In the genomic region with DNA sequence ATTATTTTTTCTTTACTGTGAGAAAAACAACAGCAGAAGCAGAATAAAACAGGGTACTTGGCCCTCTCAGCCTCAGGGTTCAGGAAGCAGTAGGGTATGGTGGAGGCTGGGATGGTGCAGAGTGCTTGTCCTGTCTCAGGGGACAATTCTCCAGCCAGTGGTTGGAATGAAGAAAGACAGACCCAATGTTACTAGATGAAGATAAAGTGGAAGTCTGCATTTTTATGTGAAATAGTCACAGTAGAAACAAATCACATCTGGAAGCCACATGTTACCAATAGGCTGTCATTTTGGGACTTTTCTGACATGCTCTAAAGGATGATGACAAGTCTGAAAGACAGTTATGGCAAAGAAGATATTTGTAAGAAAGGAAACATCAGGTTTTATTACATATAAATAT, we compare ENCODE assay signal across 15 cellular contexts. TPM values are rescaled to one million over a fixed set of nuclear protein-coding genes. Genes with fewer than 3 reads are reported as not detected.
A peak's percentile ranks its signal among the peaks of the same experiment; 100 is the strongest.
DNase-seq lines count a peak whose midpoint lies in the region; ATAC-seq, FAIRE-seq and TF ChIP-seq lines count a peak whose summit lies in the region.
"Had no signal": no experiment of that assay in that cellular context is flagged by ENCODE, and none has a peak within 500 bp of the region (broad histone marks: within the 10 kb centered on the region; RNA-seq: fewer than 3 reads in every experiment).

No MANE protein-coding gene starts in this region.

- TF ChIP-seq CTCF in CD4-positive, alpha-beta T cell (IDR thresholded peaks at IDR 0.05): no peak
- TF ChIP-seq CTCF in fibroblast of pulmonary artery (IDR thresholded peaks at IDR 0.05; ENCODE audit: low read length, missing control alignments) (no peak), nephron (IDR thresholded peaks at IDR 0.05; ENCODE audit: unreplicated experiment in 3 of 3) (no peak), kidney (IDR thresholded peaks at IDR 0.05; ENCODE audit: borderline replicate concordance, extremely low read depth, insufficient read depth) (no peak)

- DNase-seq in CD4-positive, alpha-beta T cell: no peak
- DNase-seq in RPMI7951 (ENCODE audit: low read depth) (peak; percentile 76), fibroblast of pulmonary artery (ENCODE audit: low read depth) (peak; percentile 47), kidney (no peak), NCI-H187 treated with DMSO at 0.1 percent for 48 hours (lab: John Stamatoyannopoulos, UW) (no peak)
- no peak for DNase-seq in activated CD8-positive, alpha-beta memory T cell treated with anti-CD3 and anti-CD28 coated beads, Interleukin-2, amount 50 U/mL, for 48 hours
- DNase-seq: adrenal gland, dorsolateral prefrontal cortex, head of caudate nucleus, NCI-H1694 treated with DMSO at 0.1 percent for 48 hours had no signal

- H3K27me3 Mint-ChIP-seq in CD4-positive, alpha-beta T cell: no peaks in the 10 kb centered on the region
- no peaks in the 10 kb centered on the region for H3K27me3 Mint-ChIP-seq in nephron (ENCODE audit: low read depth)

- no peaks in the 10 kb centered on the region for H3K27me3 ChIP-seq in CD4-positive, alpha-beta T cell (ENCODE audit: control insufficient read depth, insufficient read depth, low read length)
- H3K27me3 ChIP-seq: adrenal gland, dorsolateral prefrontal cortex had no signal

- intact Hi-C loops in CD4-positive, alpha-beta T cell (cut with DNase I, micrococcal nuclease): no loop called here
- intact Hi-C loops in kidney (cut with DNase I): no loop called here

- no peak overlapping the region for H3K27ac ChIP-seq in CD4-positive, alpha-beta T cell (ENCODE audit: low read depth, low read length)
- H3K27ac ChIP-seq in kidney (ENCODE audit: low read depth in 2 of 2, low read length in 2 of 2): no peak overlapping the region
- H3K27ac ChIP-seq: adrenal gland, dorsolateral prefrontal cortex, RWPE1, thoracic aorta had no signal

- H3K36me3 Mint-ChIP-seq in CD4-positive, alpha-beta T cell (ENCODE audit: low read depth): peaks cover 19% of the 10 kb centered on the region
- H3K36me3 Mint-ChIP-seq in nephron (ENCODE audit: low read depth): peaks cover 18% of the 10 kb centered on the region

- no peaks in the 10 kb centered on the region for H3K4me1 ChIP-seq in kidney (ENCODE audit: control insufficient read depth in 1 of 2, insufficient read depth in 1 of 2, low read depth in 1 of 2, low read length in 2 of 2)
- H3K4me1 ChIP-seq: adrenal gland had no signal

- H3K4me3 ChIP-seq in fibroblast of pulmonary artery (replicated peaks; ENCODE audit: low read depth, low read length) (no peak overlapping the region), kidney (ENCODE audit: low read length in 2 of 2) (no peak overlapping the region)
- H3K4me3 ChIP-seq: adrenal gland, dorsolateral prefrontal cortex, K562, thoracic aorta had no signal

- H3K4me3 Mint-ChIP-seq in CD4-positive, alpha-beta T cell: no peak overlapping the region
- H3K4me3 Mint-ChIP-seq in nephron: no peak overlapping the region

- H3K9ac ChIP-seq in kidney (ENCODE audit: low read length in 2 of 2): no peak overlapping the region

- H3K4me1 Mint-ChIP-seq in CD4-positive, alpha-beta T cell (ENCODE audit: low read depth): peaks cover 45% of the 10 kb centered on the region
- peaks cover 44% of the 10 kb centered on the region for H3K4me1 Mint-ChIP-seq in nephron

- H3K9me3 ChIP-seq in CD4-positive, alpha-beta T cell (ENCODE audit: control insufficient read depth, low read length): no peaks in the 10 kb centered on the region
- H3K9me3 ChIP-seq in kidney (ENCODE audit: control insufficient read depth in 1 of 2, low read length in 2 of 2): no peaks in the 10 kb centered on the region
- H3K9me3 ChIP-seq: adrenal gland, thoracic aorta had no signal

- no peak for ATAC-seq in CD4-positive, alpha-beta T cell (ENCODE audit: poor library complexity)
- no peak for ATAC-seq in GM19397 (IDR thresholded peaks at IDR 0.05; ENCODE audit: unreplicated experiment)
- ATAC-seq: K562 had no signal

- H3K27ac Mint-ChIP-seq in CD4-positive, alpha-beta T cell: peak overlapping the region; percentile 70
- H3K27ac Mint-ChIP-seq in nephron: peak overlapping the region in 2 of 3 experiments; percentile 32 to 72

- no peaks in the 10 kb centered on the region for H3K36me3 ChIP-seq in kidney (ENCODE audit: control insufficient read depth in 1 of 2, insufficient read depth in 2 of 2, low read length in 2 of 2)
- H3K36me3 ChIP-seq: thoracic aorta had no signal

- FAIRE-seq in kidney (lab: Jason Lieb, UNC): no peak
- FAIRE-seq: K562 had no signal

- POLR2A ChIA-PET in CD4-positive, alpha-beta T cell (lab: Charles Lee): no interaction called here

- CTCF ChIA-PET in CD4-positive, alpha-beta T cell (lab: Charles Lee): interaction anchor here (1.0 to 2.3 kb wide), 2 partner anchors 17 to 62 kb away, joined by 3 to 8 read pairs; no protein-coding TSS in a partner anchor

- no peaks in the 10 kb centered on the region for H3K9me3 Mint-ChIP-seq in CD4-positive, alpha-beta T cell
- no peaks in the 10 kb centered on the region for H3K9me3 Mint-ChIP-seq in nephron

RNA-seq across cellular contexts. Expression of a gene that starts 32.3 kb away (rescaled TPM):
- under 1 TPM in 1 of 2 experiments, not detected in 1; 0.25 TPM for total RNA-seq in CD4-positive, alpha-beta T cell
- not detected in 2 replicates for total RNA-seq in RPMI7951 (2014; rRNA removed; shearing (Covaris generic))
- total RNA-seq in kidney: not detected
- polyA plus RNA-seq in kidney (ENCODE audit: insufficient read depth, low read depth, low replicate concordance): not detected
- total RNA-seq: adrenal gland, K562, thoracic aorta had no signal
- polyA plus RNA-seq: K562 had no signal

RNA-seq across cellular contexts. Expression of a gene that starts 38.1 kb away (rescaled TPM):
- 100 to 1,000 TPM; 162 to 170 TPM for total RNA-seq in CD4-positive, alpha-beta T cell
- 38.2 and 45.3 TPM in 2 replicates for total RNA-seq in RPMI7951 (2014; rRNA removed; shearing (Covaris generic))
- total RNA-seq in kidney: 98.6 TPM
- 112 TPM for polyA plus RNA-seq in kidney (ENCODE audit: insufficient read depth, low read depth, low replicate concordance)

Comparison
In these comparisons a context has a peak if more than half of its experiments do, and no peak if none do; other contexts are left out.
1. DNase-seq: peak in RPMI7951 (single experiment) and fibroblast of pulmonary artery (single experiment); none in CD4-positive, alpha-beta T cell (0 of 10), activated CD8-positive, alpha-beta memory T cell treated with anti-CD3 and anti-CD28 coated beads, Interleukin-2, amount 50 U/mL, for 48 hours (single experiment), kidney (single experiment) and NCI-H187 treated with DMSO at 0.1 percent for 48 hours (single experiment).